In the genomic region with DNA sequence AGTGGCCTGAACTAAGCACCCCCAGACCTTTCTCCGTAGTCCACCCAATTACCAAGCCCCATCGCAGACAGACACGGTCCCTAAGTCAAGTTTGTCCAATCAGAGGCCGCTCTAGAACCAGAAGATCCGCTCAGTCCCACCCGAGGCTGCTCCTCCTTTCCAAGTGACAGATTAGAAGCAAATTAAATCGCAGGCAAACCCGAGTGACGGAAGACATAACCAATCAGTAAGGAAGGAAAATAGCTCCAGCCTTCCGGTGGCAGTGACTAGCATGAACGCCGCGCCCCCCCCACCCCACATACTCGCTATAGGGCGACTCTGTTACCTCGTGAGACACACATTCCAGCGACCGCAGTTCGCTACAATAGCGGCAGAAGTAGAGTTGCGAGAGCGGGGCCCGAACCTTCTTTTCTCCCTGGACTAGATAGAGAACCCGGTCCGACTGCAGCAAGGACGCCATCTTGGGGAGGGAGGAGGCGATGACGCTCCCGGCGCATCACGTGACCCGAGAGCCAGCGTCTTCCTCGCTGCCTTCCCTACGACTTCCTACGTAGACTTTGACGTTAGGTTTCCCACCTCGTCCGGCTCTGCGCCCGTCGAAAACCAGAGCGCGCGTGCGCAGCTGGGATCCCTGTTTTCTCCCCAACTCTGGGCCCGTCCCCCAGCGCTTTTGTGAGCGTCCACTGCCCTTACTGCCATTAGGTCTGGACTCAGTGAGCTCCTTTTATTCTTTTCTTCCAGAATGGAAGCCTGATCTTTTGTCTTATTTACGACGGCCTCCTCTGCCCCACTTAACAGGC, we compare ENCODE assay signal across 1 cellular context.
TF ChIP-seq lines count a peak whose summit lies in the region.

A gene (minus strand): TSS at position 484 of the 800 bp plus-strand sequence. CDS start 24 bp downstream, at position 460.

TF ChIP-seq in HEK293, 187 proteins besides CTCF, POLR2A, EP300 and RAD21 (continued from another document and continues in another):
- TF ChIP-seq, protein P1, sequence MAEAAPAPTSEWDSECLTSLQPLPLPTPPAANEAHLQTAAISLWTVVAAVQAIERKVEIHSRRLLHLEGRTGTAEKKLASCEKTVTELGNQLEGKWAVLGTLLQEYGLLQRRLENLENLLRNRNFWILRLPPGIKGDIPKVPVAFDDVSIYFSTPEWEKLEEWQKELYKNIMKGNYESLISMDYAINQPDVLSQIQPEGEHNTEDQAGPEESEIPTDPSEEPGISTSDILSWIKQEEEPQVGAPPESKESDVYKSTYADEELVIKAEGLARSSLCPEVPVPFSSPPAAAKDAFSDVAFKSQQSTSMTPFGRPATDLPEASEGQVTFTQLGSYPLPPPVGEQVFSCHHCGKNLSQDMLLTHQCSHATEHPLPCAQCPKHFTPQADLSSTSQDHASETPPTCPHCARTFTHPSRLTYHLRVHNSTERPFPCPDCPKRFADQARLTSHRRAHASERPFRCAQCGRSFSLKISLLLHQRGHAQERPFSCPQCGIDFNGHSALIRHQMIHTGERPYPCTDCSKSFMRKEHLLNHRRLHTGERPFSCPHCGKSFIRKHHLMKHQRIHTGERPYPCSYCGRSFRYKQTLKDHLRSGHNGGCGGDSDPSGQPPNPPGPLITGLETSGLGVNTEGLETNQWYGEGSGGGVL (tag by site-specific recombination; IDR thresholded peaks at IDR 0.05) = no peak
- TF ChIP-seq ZNF677 (tag by site-specific recombination; IDR thresholded peaks at IDR 0.05) (no peak), ZNF416 (tag by site-specific recombination; IDR thresholded peaks at IDR 0.05) (no peak), ZNF239 (tag by site-specific recombination; IDR thresholded peaks at IDR 0.05) (no peak), ZNF658 (tag by site-specific recombination; IDR thresholded peaks at IDR 0.05) (no peak), OVOL3 (tag by site-specific recombination; IDR thresholded peaks at IDR 0.05) (0 out of 2 replicates have a peak, but pooled peaks have one; percentile 41), ZNF791 (tag by site-specific recombination; IDR thresholded peaks at IDR 0.05) (no peak), ZNF324 (tag by site-specific recombination; IDR thresholded peaks at IDR 0.05) (peak; percentile 93; the same call in 1 of the 2 replicates), ZNF274 (IDR thresholded peaks at IDR 0.05; ENCODE audit: low read length) (no peak), ZNF274 (tag by site-specific recombination; IDR thresholded peaks at IDR 0.05; ENCODE audit: borderline replicate concordance) (no peak), ZNF560 (tag by site-specific recombination; IDR thresholded peaks at IDR 0.05; ENCODE audit: borderline replicate concordance) (no peak), MZF1 (tag by site-specific recombination; IDR thresholded peaks at IDR 0.05; ENCODE audit: borderline replicate concordance) (no peak), KLF10 (tag by site-specific recombination; IDR thresholded peaks at IDR 0.05) (peak; percentile 35; the same call in 1 of the 2 replicates), ZNF157 (tag by site-specific recombination; IDR thresholded peaks at IDR 0.05) (no peak), SP2 (tag by site-specific recombination; IDR thresholded peaks at IDR 0.05) (peak; percentile 100), ZNF585B (tag by site-specific recombination; IDR thresholded peaks at IDR 0.05) (no peak), ZFP69B (tag by site-specific recombination; IDR thresholded peaks at IDR 0.05) (0 out of 2 replicates have a peak, but pooled peaks have one; percentile 15), MEIS1 (CRISPR knock-in tag; IDR thresholded peaks at IDR 0.05; ENCODE audit: borderline replicate concordance) (no peak), ZNF843 (tag by site-specific recombination; IDR thresholded peaks at IDR 0.05) (peak; percentile 66), PRDM1 (tag by site-specific recombination; IDR thresholded peaks at IDR 0.05) (no peak), KLF1 (tag by site-specific recombination; IDR thresholded peaks at IDR 0.05) (no peak), ZNF747 (tag by site-specific recombination; IDR thresholded peaks at IDR 0.05) (no peak), ZNF544 (tag by site-specific recombination; IDR thresholded peaks at IDR 0.05) (no peak), ZNF777 (tag by site-specific recombination; IDR thresholded peaks at IDR 0.05; ENCODE audit: borderline replicate concordance) (no peak), ZEB2 (tag by site-specific recombination; IDR thresholded peaks at IDR 0.05) (peak; percentile 53; the same call in 1 of the 2 replicates), GLI2 (tag by site-specific recombination; IDR thresholded peaks at IDR 0.05; ENCODE audit: borderline replicate concordance, low read depth) (no peak), ZNF266 (tag by site-specific recombination; IDR thresholded peaks at IDR 0.05; ENCODE audit: low read depth) (no peak), TRIM28 (IDR thresholded peaks at IDR 0.05; ENCODE audit: borderline replicate concordance, low read length) (no peak), ZFP37 (tag by site-specific recombination; IDR thresholded peaks at IDR 0.05) (peak; percentile 42; the same call in 1 of the 2 replicates), ZNF660 (tag by site-specific recombination; IDR thresholded peaks at IDR 0.05) (0 out of 2 replicates have a peak, but pooled peaks have one; percentile 19), ZNF23 (tag by site-specific recombination; IDR thresholded peaks at IDR 0.05; ENCODE audit: borderline replicate concordance) (no peak), ZNF629 (tag by site-specific recombination; IDR thresholded peaks at IDR 0.05) (peak; percentile 98), ZNF664 (tag by site-specific recombination; IDR thresholded peaks at IDR 0.05) (no peak), SP7 (tag by site-specific recombination; IDR thresholded peaks at IDR 0.05) (peak; percentile 68), YY2 (tag by site-specific recombination; IDR thresholded peaks at IDR 0.05) (peak; percentile 90), ZBTB21 (tag by site-specific recombination; IDR thresholded peaks at IDR 0.05) (peak; percentile 95), ZNF341 (tag by site-specific recombination; IDR thresholded peaks at IDR 0.05; ENCODE audit: low read depth) (peak; percentile 90), ZNF221 (tag by site-specific recombination; IDR thresholded peaks at IDR 0.05; ENCODE audit: borderline replicate concordance) (no peak), SETDB1 (IDR thresholded peaks at IDR 0.05; ENCODE audit: insufficient read length, low read length) (no peak)
- TF ChIP-seq, protein P2, sequence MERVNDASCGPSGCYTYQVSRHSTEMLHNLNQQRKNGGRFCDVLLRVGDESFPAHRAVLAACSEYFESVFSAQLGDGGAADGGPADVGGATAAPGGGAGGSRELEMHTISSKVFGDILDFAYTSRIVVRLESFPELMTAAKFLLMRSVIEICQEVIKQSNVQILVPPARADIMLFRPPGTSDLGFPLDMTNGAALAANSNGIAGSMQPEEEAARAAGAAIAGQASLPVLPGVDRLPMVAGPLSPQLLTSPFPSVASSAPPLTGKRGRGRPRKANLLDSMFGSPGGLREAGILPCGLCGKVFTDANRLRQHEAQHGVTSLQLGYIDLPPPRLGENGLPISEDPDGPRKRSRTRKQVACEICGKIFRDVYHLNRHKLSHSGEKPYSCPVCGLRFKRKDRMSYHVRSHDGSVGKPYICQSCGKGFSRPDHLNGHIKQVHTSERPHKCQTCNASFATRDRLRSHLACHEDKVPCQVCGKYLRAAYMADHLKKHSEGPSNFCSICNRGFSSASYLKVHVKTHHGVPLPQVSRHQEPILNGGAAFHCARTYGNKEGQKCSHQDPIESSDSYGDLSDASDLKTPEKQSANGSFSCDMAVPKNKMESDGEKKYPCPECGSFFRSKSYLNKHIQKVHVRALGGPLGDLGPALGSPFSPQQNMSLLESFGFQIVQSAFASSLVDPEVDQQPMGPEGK (tag by site-specific recombination; IDR thresholded peaks at IDR 0.05) = peak; percentile 93
- TF ChIP-seq, protein P3, sequence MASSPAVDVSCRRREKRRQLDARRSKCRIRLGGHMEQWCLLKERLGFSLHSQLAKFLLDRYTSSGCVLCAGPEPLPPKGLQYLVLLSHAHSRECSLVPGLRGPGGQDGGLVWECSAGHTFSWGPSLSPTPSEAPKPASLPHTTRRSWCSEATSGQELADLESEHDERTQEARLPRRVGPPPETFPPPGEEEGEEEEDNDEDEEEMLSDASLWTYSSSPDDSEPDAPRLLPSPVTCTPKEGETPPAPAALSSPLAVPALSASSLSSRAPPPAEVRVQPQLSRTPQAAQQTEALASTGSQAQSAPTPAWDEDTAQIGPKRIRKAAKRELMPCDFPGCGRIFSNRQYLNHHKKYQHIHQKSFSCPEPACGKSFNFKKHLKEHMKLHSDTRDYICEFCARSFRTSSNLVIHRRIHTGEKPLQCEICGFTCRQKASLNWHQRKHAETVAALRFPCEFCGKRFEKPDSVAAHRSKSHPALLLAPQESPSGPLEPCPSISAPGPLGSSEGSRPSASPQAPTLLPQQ (tag by site-specific recombination; IDR thresholded peaks at IDR 0.05) = peak; percentile 49; the same call in 1 of the 2 replicates
- TF ChIP-seq, protein P4, sequence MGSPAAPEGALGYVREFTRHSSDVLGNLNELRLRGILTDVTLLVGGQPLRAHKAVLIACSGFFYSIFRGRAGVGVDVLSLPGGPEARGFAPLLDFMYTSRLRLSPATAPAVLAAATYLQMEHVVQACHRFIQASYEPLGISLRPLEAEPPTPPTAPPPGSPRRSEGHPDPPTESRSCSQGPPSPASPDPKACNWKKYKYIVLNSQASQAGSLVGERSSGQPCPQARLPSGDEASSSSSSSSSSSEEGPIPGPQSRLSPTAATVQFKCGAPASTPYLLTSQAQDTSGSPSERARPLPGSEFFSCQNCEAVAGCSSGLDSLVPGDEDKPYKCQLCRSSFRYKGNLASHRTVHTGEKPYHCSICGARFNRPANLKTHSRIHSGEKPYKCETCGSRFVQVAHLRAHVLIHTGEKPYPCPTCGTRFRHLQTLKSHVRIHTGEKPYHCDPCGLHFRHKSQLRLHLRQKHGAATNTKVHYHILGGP (tag by site-specific recombination; IDR thresholded peaks at IDR 0.05) = no peak
- TF ChIP-seq, protein P5, sequence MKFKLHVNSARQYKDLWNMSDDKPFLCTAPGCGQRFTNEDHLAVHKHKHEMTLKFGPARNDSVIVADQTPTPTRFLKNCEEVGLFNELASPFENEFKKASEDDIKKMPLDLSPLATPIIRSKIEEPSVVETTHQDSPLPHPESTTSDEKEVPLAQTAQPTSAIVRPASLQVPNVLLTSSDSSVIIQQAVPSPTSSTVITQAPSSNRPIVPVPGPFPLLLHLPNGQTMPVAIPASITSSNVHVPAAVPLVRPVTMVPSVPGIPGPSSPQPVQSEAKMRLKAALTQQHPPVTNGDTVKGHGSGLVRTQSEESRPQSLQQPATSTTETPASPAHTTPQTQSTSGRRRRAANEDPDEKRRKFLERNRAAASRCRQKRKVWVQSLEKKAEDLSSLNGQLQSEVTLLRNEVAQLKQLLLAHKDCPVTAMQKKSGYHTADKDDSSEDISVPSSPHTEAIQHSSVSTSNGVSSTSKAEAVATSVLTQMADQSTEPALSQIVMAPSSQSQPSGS (tag by site-specific recombination; IDR thresholded peaks at IDR 0.05; ENCODE audit: low read depth) = no peak
- TF ChIP-seq, protein P6, sequence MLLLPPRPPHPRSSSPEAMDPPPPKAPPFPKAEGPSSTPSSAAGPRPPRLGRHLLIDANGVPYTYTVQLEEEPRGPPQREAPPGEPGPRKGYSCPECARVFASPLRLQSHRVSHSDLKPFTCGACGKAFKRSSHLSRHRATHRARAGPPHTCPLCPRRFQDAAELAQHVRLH (tag by site-specific recombination; IDR thresholded peaks at IDR 0.05) = peak; percentile 58; the same call in 1 of the 2 replicates
- TF ChIP-seq, protein P7, sequence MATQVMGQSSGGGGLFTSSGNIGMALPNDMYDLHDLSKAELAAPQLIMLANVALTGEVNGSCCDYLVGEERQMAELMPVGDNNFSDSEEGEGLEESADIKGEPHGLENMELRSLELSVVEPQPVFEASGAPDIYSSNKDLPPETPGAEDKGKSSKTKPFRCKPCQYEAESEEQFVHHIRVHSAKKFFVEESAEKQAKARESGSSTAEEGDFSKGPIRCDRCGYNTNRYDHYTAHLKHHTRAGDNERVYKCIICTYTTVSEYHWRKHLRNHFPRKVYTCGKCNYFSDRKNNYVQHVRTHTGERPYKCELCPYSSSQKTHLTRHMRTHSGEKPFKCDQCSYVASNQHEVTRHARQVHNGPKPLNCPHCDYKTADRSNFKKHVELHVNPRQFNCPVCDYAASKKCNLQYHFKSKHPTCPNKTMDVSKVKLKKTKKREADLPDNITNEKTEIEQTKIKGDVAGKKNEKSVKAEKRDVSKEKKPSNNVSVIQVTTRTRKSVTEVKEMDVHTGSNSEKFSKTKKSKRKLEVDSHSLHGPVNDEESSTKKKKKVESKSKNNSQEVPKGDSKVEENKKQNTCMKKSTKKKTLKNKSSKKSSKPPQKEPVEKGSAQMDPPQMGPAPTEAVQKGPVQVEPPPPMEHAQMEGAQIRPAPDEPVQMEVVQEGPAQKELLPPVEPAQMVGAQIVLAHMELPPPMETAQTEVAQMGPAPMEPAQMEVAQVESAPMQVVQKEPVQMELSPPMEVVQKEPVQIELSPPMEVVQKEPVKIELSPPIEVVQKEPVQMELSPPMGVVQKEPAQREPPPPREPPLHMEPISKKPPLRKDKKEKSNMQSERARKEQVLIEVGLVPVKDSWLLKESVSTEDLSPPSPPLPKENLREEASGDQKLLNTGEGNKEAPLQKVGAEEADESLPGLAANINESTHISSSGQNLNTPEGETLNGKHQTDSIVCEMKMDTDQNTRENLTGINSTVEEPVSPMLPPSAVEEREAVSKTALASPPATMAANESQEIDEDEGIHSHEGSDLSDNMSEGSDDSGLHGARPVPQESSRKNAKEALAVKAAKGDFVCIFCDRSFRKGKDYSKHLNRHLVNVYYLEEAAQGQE (tag by site-specific recombination; IDR thresholded peaks at IDR 0.05) = no peak
- TF ChIP-seq, protein P8, sequence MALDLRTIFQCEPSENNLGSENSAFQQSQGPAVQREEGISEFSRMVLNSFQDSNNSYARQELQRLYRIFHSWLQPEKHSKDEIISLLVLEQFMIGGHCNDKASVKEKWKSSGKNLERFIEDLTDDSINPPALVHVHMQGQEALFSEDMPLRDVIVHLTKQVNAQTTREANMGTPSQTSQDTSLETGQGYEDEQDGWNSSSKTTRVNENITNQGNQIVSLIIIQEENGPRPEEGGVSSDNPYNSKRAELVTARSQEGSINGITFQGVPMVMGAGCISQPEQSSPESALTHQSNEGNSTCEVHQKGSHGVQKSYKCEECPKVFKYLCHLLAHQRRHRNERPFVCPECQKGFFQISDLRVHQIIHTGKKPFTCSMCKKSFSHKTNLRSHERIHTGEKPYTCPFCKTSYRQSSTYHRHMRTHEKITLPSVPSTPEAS (tag by site-specific recombination; IDR thresholded peaks at IDR 0.05) = no peak
- TF ChIP-seq, protein P9, sequence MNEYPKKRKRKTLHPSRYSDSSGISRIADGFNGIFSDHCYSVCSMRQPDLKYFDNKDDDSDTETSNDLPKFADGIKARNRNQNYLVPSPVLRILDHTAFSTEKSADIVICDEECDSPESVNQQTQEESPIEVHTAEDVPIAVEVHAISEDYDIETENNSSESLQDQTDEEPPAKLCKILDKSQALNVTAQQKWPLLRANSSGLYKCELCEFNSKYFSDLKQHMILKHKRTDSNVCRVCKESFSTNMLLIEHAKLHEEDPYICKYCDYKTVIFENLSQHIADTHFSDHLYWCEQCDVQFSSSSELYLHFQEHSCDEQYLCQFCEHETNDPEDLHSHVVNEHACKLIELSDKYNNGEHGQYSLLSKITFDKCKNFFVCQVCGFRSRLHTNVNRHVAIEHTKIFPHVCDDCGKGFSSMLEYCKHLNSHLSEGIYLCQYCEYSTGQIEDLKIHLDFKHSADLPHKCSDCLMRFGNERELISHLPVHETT (tag by site-specific recombination; IDR thresholded peaks at IDR 0.05) = peak; percentile 77
